In the genomic region with DNA sequence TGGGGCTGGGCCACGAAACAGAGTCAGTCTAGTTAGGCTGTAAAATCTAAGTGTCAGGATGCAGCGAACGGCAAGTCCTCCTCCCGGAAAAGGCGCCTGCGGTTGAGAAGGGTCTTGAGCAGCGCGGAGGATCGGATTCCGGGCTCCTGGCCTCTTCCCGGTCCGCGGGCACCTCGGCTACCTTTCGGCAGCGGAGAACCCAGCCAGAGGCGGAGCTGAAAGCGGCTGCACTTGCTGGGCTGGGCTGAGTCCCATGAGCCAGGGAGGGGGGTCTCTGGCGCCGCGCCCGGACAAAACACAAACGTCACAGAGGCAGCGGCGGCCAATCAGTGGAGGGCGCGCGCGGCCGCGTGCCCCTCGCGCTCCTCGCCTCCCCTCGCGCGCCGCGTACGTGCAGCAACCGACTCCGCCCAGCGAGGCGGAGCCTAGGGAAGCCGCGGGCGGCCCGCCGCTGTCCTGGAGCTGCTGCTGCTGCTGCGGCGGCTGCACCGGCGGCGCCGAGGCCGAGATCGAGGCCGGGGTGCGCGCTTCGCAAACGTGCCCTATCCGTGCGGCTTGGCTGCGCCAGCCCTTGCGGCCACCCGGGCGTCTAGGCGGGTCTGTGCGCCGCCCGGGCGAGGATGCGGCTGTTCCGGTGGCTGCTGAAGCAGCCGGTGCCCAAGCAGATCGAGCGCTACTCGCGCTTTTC, we compare ENCODE assay signal across 8 cellular contexts. TPM values are rescaled to one million over a fixed set of nuclear protein-coding genes. Genes with fewer than 3 reads are reported as not detected.
A peak's percentile ranks its signal among the peaks of the same experiment; 100 is the strongest.
DNase-seq lines count a peak whose midpoint lies in the region; ATAC-seq and TF ChIP-seq lines count a peak whose summit lies in the region.

A gene (plus strand): TSS at position 451 of the 688 bp plus-strand sequence. CDS start 170 bp downstream, at position 621.

- H3K4me1 Mint-ChIP-seq in CD14-positive monocyte = peaks cover 40% of the 10 kb centered on the region

- H3K27me3 Mint-ChIP-seq in CD14-positive monocyte (ENCODE audit: low read depth in 3 of 3) = peaks cover 0 to 8% (median 0%) of the 10 kb centered on the region in 3 donors

- intact Hi-C loops in CD14-positive monocyte (cut with micrococcal nuclease) = no loop called here
- intact Hi-C loops in lower leg skin (cut with DNase I; ENCODE audit: low total_unique reads) = loop anchor here (1.0 kb wide), 1 partner anchor 20 kb away; no protein-coding TSS in a partner anchor

- DNase-seq in CD14-positive monocyte (ENCODE audit: low spot score) = peak; percentile 83
- DNase-seq in NCI-H748 treated with DMSO at 0.1 percent for 48 hours (lab: John Stamatoyannopoulos, UW) = peak; percentile 86
- DNase-seq in activated CD4-positive, alpha-beta T cell treated with anti-CD3 and anti-CD28 coated beads, Interleukin-2, amount 50 U/mL, for 4 hours = peak; percentile 80 to 82
- DNase-seq in dermis blood vessel endothelial cell = peak; percentile 84
- DNase-seq in lower leg skin (ENCODE audit: low spot score in 2 of 2) = peak; percentile 74 to 96
- DNase-seq in stimulated activated CD4-positive, alpha-beta T cell treated with anti-CD3 and anti-CD28 coated beads, Interleukin-4, amount 100 ng/mL, for 4 hours = peak; percentile 81 to 83

- peak within 1 kb of the TSS; percentile 78 to 86 for H3K4me3 Mint-ChIP-seq in CD14-positive monocyte

- peaks cover 0 to 14% (median 2%) of the 10 kb centered on the region in 7 donors for H3K9me3 Mint-ChIP-seq in CD14-positive monocyte

- peak within 1 kb of the TSS; percentile 32 for H3K4me3 ChIP-seq in lower leg skin (ENCODE audit: low read depth, poor library complexity, severe bottlenecking)

- TF ChIP-seq POLR2A in lower leg skin (IDR thresholded peaks at IDR 0.05) = no peak

- WGBS in lower leg skin, 2 donors = 0 to 46% methylated on average over 5 to 54 of the region's 80 CpGs

- peaks cover 7 to 8% of the 10 kb centered on the region in 2 donors for H3K36me3 Mint-ChIP-seq in CD14-positive monocyte

- TF ChIP-seq CTCF in CD14-positive monocyte (IDR thresholded peaks at IDR 0.05) (no peak), lower leg skin (IDR thresholded peaks at IDR 0.05) (no peak)

- peak within 1 kb of the TSS; percentile 59 to 92 (median 90) for H3K27ac Mint-ChIP-seq in CD14-positive monocyte

- ATAC-seq in GM19397 (IDR thresholded peaks at IDR 0.05; ENCODE audit: unreplicated experiment) (peak; percentile 99), HG03565 (IDR thresholded peaks at IDR 0.05; ENCODE audit: unreplicated experiment) (peak; percentile 93)

RNA-seq across cellular contexts. Expression of the gene that starts here (rescaled TPM):
- polyA plus RNA-seq in CD14-positive monocyte = 10 to 100 TPM; 32.6 to 34.0 TPM
- total RNA-seq in dermis blood vessel endothelial cell (7.3 and 8.6 TPM in 2 replicates), lower leg skin (10 to 100 TPM; 16.7 to 62.4 (median 40.1) TPM)

Comparison
In these comparisons a context has a peak if more than half of its experiments do, and no peak if none do; other contexts are left out.
1. Peak in every context shown above with its lines: DNase-seq, ATAC-seq and H3K4me3 ChIP-seq.